In the genomic region with DNA sequence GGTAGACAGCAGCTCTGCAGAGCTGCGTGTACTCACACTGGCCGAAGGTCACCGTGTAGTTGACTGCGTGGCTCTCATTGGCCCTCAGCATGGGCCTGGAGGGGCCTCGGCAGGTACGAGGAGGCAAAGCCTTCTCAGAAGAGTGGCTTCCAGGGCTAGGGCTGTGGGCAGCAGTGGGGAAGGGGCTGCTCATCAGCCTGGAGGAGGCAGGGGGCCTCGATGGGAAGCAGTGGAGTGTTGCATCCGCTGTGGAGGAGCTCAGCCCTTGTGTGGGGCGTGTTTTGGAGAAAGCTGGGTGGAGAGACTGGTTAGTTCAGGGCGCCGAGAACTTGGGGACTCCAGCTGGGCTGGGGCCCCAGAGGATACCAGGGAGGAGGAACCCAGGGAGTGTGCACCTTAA, we compare ENCODE assay signal across 7 cellular contexts. TPM values are rescaled to one million over a fixed set of nuclear protein-coding genes. Genes with fewer than 3 reads are reported as not detected.
DNase-seq lines count a peak whose midpoint lies in the region; ATAC-seq, FAIRE-seq and TF ChIP-seq lines count a peak whose summit lies in the region.
"Not testable (repeated sequence)": the region's sequence is repeated elsewhere in the genome, so short reads cannot be mapped to it uniquely, and the experiment has no call there.

No MANE protein-coding gene starts in this region.

- H3K4me3 Mint-ChIP-seq in GM23338; activated T-cell treated with anti-CD3 and anti-CD28 coated beads, Interleukin-2, amount 50 U/mL, for 72 hours; stimulated activated effector memory CD8-positive, alpha-beta T cell treated with anti-CD3 and anti-CD28 coated beads, Interleukin-12 subunit alpha, Interleukin-12 subunit beta, amount 100 ng/mL, for 72 hours: not testable (repeated sequence)

- TF ChIP-seq CTCF in GM23338 (conservative IDR thresholded peaks at IDR 0.05; ENCODE audit: low read depth in 2 of 2); HepG2 (CRISPR knock-in tag; IDR thresholded peaks at IDR 0.05); upper lobe of right lung (IDR thresholded peaks at IDR 0.05): not testable (repeated sequence)

- H2AFZ ChIP-seq in GM23338; HepG2 (ENCODE audit: low read length): not testable (repeated sequence)

- not testable (repeated sequence) for BruUV-seq in HepG2 (replicated peaks; lab: Mats Ljungman, UMichigan)

- H3K9me3 Mint-ChIP-seq in GM23338; activated T-cell treated with anti-CD3 and anti-CD28 coated beads, Interleukin-2, amount 50 U/mL, for 72 hours; stimulated activated effector memory CD8-positive, alpha-beta T cell treated with anti-CD3 and anti-CD28 coated beads, Interleukin-12 subunit alpha, Interleukin-12 subunit beta, amount 100 ng/mL, for 72 hours: not testable (repeated sequence)

- in situ Hi-C loops in HepG2 (cut with HindIII; ENCODE audit: extremely low pct_ligation_motif_present, low pct_unique_long_range_greater_than_20kb): not testable (repeated sequence)

- peaks cover 16% of the 10 kb centered on the region for H3K27me3 ChIP-seq in GM23338 (ENCODE audit: insufficient read depth)
- H3K27me3 ChIP-seq in HepG2 (ENCODE audit: control insufficient read depth in 1 of 2, insufficient read depth in 2 of 2, low read length in 2 of 2); upper lobe of right lung: not testable (repeated sequence)

- not testable (repeated sequence) for H3K27ac ChIP-seq in GM23338 (ENCODE audit: low read depth); HepG2 (ENCODE audit: extremely low read length, insufficient read depth, low read length); upper lobe of right lung

- H3K4me1 Mint-ChIP-seq in GM23338; activated T-cell treated with anti-CD3 and anti-CD28 coated beads, Interleukin-2, amount 50 U/mL, for 72 hours (ENCODE audit: low read depth); stimulated activated effector memory CD8-positive, alpha-beta T cell treated with anti-CD3 and anti-CD28 coated beads, Interleukin-12 subunit alpha, Interleukin-12 subunit beta, amount 100 ng/mL, for 72 hours: not testable (repeated sequence)

- not testable (repeated sequence) for H3K27ac Mint-ChIP-seq in GM23338; stimulated activated effector memory CD8-positive, alpha-beta T cell treated with anti-CD3 and anti-CD28 coated beads, Interleukin-12 subunit alpha, Interleukin-12 subunit beta, amount 100 ng/mL, for 72 hours
- H3K27ac Mint-ChIP-seq in activated T-cell treated with anti-CD3 and anti-CD28 coated beads, Interleukin-2, amount 50 U/mL, for 72 hours: peak overlapping the region; percentile 33

- H3K9me2 ChIP-seq in GM23338 (ENCODE audit: insufficient read depth): not testable (repeated sequence)

- TF ChIP-seq POLR2A in HepG2 (IDR thresholded peaks at IDR 0.05; ENCODE audit: insufficient read depth in 1 of 2, low read depth in 2 of 2, low read length in 2 of 2): not testable (repeated sequence)

- not testable (repeated sequence) for H3K4me3 ChIP-seq in GM23338; HepG2 (replicated peaks in 1 of 3; ENCODE audit: insufficient read depth in 1 of 3, low read depth in 2 of 3, low read length in 3 of 3); upper lobe of right lung

- not testable (repeated sequence) for DNase-seq in GM23338 (ENCODE audit: low spot score); activated T-cell treated with anti-CD3 and anti-CD28 coated beads, Interleukin-2, amount 50 U/mL, for 72 hours; HepG2 (ENCODE audit: low spot score); stimulated activated effector memory CD8-positive, alpha-beta T cell treated with anti-CD3 and anti-CD28 coated beads, Interleukin-12 subunit alpha, Interleukin-12 subunit beta, amount 100 ng/mL, for 72 hours (ENCODE audit: low spot score in 2 of 2)
- DNase-seq in Right ventricle myocardium inferior (ENCODE audit: missing footprints) (peak; percentile 5), posterior vena cava (ENCODE audit: low spot score) (peak; percentile 60), upper lobe of right lung (peak; percentile 30)

- ATAC-seq in GM23338 (peak; percentile 70), Right ventricle myocardium inferior (peak; percentile 10), HepG2 (peak; percentile 35; the same call in 2 of the 3 replicates), upper lobe of right lung (peak; percentile 32)
- ATAC-seq in activated T-cell treated with anti-CD3 and anti-CD28 coated beads, Interleukin-2, amount 50 U/mL, for 72 hours (replicated peaks in 1 of 2): not testable (repeated sequence)
- peak; percentile 16 for ATAC-seq in stimulated activated effector memory CD8-positive, alpha-beta T cell treated with anti-CD3 and anti-CD28 coated beads, Interleukin-12 subunit alpha, Interleukin-12 subunit beta, amount 100 ng/mL, for 72 hours

- H3K36me3 Mint-ChIP-seq in GM23338 (ENCODE audit: low read depth); activated T-cell treated with anti-CD3 and anti-CD28 coated beads, Interleukin-2, amount 50 U/mL, for 72 hours (ENCODE audit: insufficient read depth in 2 of 2); stimulated activated effector memory CD8-positive, alpha-beta T cell treated with anti-CD3 and anti-CD28 coated beads, Interleukin-12 subunit alpha, Interleukin-12 subunit beta, amount 100 ng/mL, for 72 hours: not testable (repeated sequence)

- WGBS in HepG2 (ENCODE audit: low lambda C conversion rate): 7% methylated on average over 4 of the region's 11 CpGs

- TF ChIP-seq RAD21 in HepG2 (CRISPR knock-in tag; IDR thresholded peaks at IDR 0.05): not testable (repeated sequence)

- H3K9me3 ChIP-seq in HepG2 (ENCODE audit: low read length); upper lobe of right lung: not testable (repeated sequence)

- POLR2A ChIA-PET in HepG2 (lab: Yijun Ruan, JAX): not testable (repeated sequence)

- not testable (repeated sequence) for H3F3A ChIP-seq in GM23338 (replicated peaks; ENCODE audit: low read depth)

- not testable (repeated sequence) for TF ChIP-seq EP300 in HepG2 (IDR thresholded peaks at IDR 0.05; ENCODE audit: low read depth in 2 of 2, low read length in 2 of 2); HepG2 (CRISPR knock-in tag; IDR thresholded peaks at IDR 0.05; ENCODE audit: borderline replicate concordance)

- H4K20me1 ChIP-seq in GM23338 (replicated peaks; ENCODE audit: insufficient read depth); HepG2 (ENCODE audit: insufficient read depth, low read length): not testable (repeated sequence)

- FAIRE-seq in HepG2 (lab: Jason Lieb, UNC): not testable (repeated sequence)

- H3K4me2 ChIP-seq in GM23338; HepG2 (ENCODE audit: low read depth, low read length): not testable (repeated sequence)

- H3K4me1 ChIP-seq in GM23338 (ENCODE audit: insufficient read depth); HepG2 (ENCODE audit: insufficient read depth, low read length); upper lobe of right lung: not testable (repeated sequence)

- H3K79me2 ChIP-seq in GM23338 (replicated peaks; ENCODE audit: insufficient read depth); HepG2 (ENCODE audit: insufficient read depth, low read length): not testable (repeated sequence)

- H3K27me3 Mint-ChIP-seq in GM23338 (ENCODE audit: insufficient read depth, low read depth, poor library complexity): not testable (repeated sequence)
- peaks cover 14% of the 10 kb centered on the region for H3K27me3 Mint-ChIP-seq in activated T-cell treated with anti-CD3 and anti-CD28 coated beads, Interleukin-2, amount 50 U/mL, for 72 hours (ENCODE audit: low read depth)

- CTCF ChIA-PET in HepG2 (lab: Yijun Ruan, JAX; ENCODE audit: low intra/inter-chr PET ratio, low total read pairs): not testable (repeated sequence)

- H3K9ac ChIP-seq in HepG2 (ENCODE audit: insufficient read depth, low read depth, low read length): not testable (repeated sequence)

- intact Hi-C loops in Right ventricle myocardium inferior (cut with DNase I); HepG2 (cut with micrococcal nuclease; ENCODE audit: unreplicated experiment); posterior vena cava (cut with DNase I); upper lobe of right lung (cut with DNase I): not testable (repeated sequence)

- H3K36me3 ChIP-seq in GM23338 (ENCODE audit: insufficient read depth); HepG2 (replicated peaks in 1 of 2; ENCODE audit: control insufficient read depth in 1 of 2, insufficient read depth in 2 of 2, low read length in 2 of 2); upper lobe of right lung: not testable (repeated sequence)

RNA-seq across cellular contexts. Expression of a gene that starts 28.0 kb away (rescaled TPM):
- 15.4 and 18.0 TPM in 2 replicates for total RNA-seq in GM23338 (2014; rRNA removed; shearing (Covaris generic))
- polyA plus RNA-seq in GM23338 (2016; fragmentation: Nextera tagmentation; extraction: Ambion mirVana) (4.3 and 7.3 TPM in 2 replicates), HepG2 (2011; rRNA removed) (12.0 and 13.4 TPM in 2 replicates)
- 10 to 100 TPM; 53.2 to 65.1 TPM for total RNA-seq in activated T-cell treated with anti-CD3 and anti-CD28 coated beads, Interleukin-2, amount 50 U/mL, for 72 hours
- total RNA-seq in Right ventricle myocardium inferior (30.5 TPM), HepG2 (2016; rRNA removed; fragmentation: Illumina TruSeq; extraction: Trizol) (9.4 and 16.4 TPM in 2 replicates), posterior vena cava (10 to 100 TPM; 53.6 to 81.6 TPM), upper lobe of right lung (94.3 TPM)
- 2.0 and 5.9 TPM in 2 replicates for total RNA-seq in HepG2 (2016; cell fraction: cytosol; rRNA removed; fragmentation: Illumina TruSeq; extraction: Trizol; ENCODE audit: low read depth)
- 14.9 and 24.6 TPM in 2 replicates for total RNA-seq in HepG2 (2016; cell fraction: insoluble cytoplasmic fraction; rRNA removed; fragmentation: Illumina TruSeq; extraction: Trizol)
- 1.9 and 3.4 TPM in 2 replicates for total RNA-seq in HepG2 (2016; cell fraction: membrane; rRNA removed; fragmentation: Illumina TruSeq; extraction: Trizol)
- 35.4 and 37.7 TPM in 2 replicates for total RNA-seq in HepG2 (2016; cell fraction: nucleus; rRNA removed; fragmentation: Illumina TruSeq; extraction: Trizol)
- polyA plus RNA-seq in HepG2 (2011; cell fraction: cytosol; rRNA removed): 4.7 and 13.0 TPM in 2 replicates
- polyA plus RNA-seq in HepG2 (2011; cell fraction: nucleus; rRNA removed): 22.3 and 25.1 TPM in 2 replicates
- 4.0 and 4.8 TPM in 2 replicates for polyA plus RNA-seq in HepG2 (2012)
- polyA plus RNA-seq in HepG2 (2016; cell fraction: cytosol; fragmentation: Illumina TruSeq; extraction: Trizol; ENCODE audit: low read depth): not detected in 2 replicates
- 2.3 and 3.8 TPM in 2 replicates for polyA plus RNA-seq in HepG2 (2016; cell fraction: insoluble cytoplasmic fraction; fragmentation: Illumina TruSeq; extraction: Trizol; ENCODE audit: low read depth)
- 0.05 TPM in 1 of 2 replicates, not detected in the other for polyA plus RNA-seq in HepG2 (2016; cell fraction: membrane; fragmentation: Illumina TruSeq; extraction: Trizol; ENCODE audit: low read depth)
- polyA plus RNA-seq in HepG2 (2016; cell fraction: nucleus; fragmentation: Illumina TruSeq; extraction: Trizol; ENCODE audit: insufficient read depth, low read depth): 23.4 and 31.9 TPM in 2 replicates
- polyA minus RNA-seq in HepG2 (2011; rRNA and poly(A)+ RNA removed; ENCODE audit: low replicate concordance): 5.1 and 19.6 TPM in 2 replicates
- 12.8 and 13.6 TPM in 2 replicates for polyA minus RNA-seq in HepG2 (2011; cell fraction: cytosol; rRNA and poly(A)+ RNA removed)
- 88.1 and 122 TPM in 2 replicates for polyA minus RNA-seq in HepG2 (2011; cell fraction: nucleus; rRNA and poly(A)+ RNA removed)
